ENCODE assay signal across 18 cellular contexts in genomic region chr2:207157162-207157481, GRCh38. TPM values are rescaled to one million over a fixed set of nuclear protein-coding genes. Genes with fewer than 3 reads are reported as not detected.
DNase-seq lines count a peak whose midpoint lies in the region; ATAC-seq, FAIRE-seq and TF ChIP-seq lines count a peak whose summit lies in the region.
"Had no signal": no experiment of that assay in that cellular context is flagged by ENCODE, and none has a peak within 500 bp of the region (broad histone marks: within the 10 kb centered on the region; RNA-seq: fewer than 3 reads in every experiment).

No MANE protein-coding gene starts in this region.

- no peaks in the 10 kb centered on the region for H3K9me3 Mint-ChIP-seq in CD4-positive, CD25-positive, alpha-beta regulatory T cell
- no peaks in the 10 kb centered on the region for H3K9me3 Mint-ChIP-seq in activated T-helper 1 cell treated with anti-CD3 and anti-CD28 coated beads, Interleukin-12 subunit alpha, Interleukin-12 subunit beta, Interleukin-2, Interleukin-4 antibody, amounts not matched to agents 30 ng/mL and 10 ng/mL and 1 ng/mL, durations not matched to agents 14 hours and 24 hours and 36 hours
- H3K9me3 Mint-ChIP-seq: activated naive CD4-positive, alpha-beta T cell treated with anti-CD3 and anti-CD28 coated beads for 36 hours had no signal

- H3K4me3 ChIP-seq in A549 (no peak overlapping the region), left lung (no peak overlapping the region), psoas muscle (no peak overlapping the region)
- peak overlapping the region; percentile 42 for H3K4me3 ChIP-seq in CD4-positive, CD25-positive, alpha-beta regulatory T cell (ENCODE audit: low read depth, low read length)
- H3K4me3 ChIP-seq: BLaER1 had no signal

- CTCF ChIA-PET in A549 (lab: Yijun Ruan, JAX), result no interaction called here

- no peak for TF ChIP-seq EP300 in A549 (IDR thresholded peaks at IDR 0.05)

- no peak for TF ChIP-seq POLR2A in A549 (IDR thresholded peaks at IDR 0.05; ENCODE audit: low read length)

- H3K9me3 ChIP-seq in A549 (no peaks in the 10 kb centered on the region), left lung (no peaks in the 10 kb centered on the region), psoas muscle (no peaks in the 10 kb centered on the region)
- no peaks in the 10 kb centered on the region for H3K9me3 ChIP-seq in CD4-positive, CD25-positive, alpha-beta regulatory T cell (ENCODE audit: control insufficient read depth in 2 of 2, low read length in 2 of 2)
- H3K9me3 ChIP-seq: BLaER1 had no signal

- POLR2A ChIA-PET in A549 (lab: Yijun Ruan, JAX), result interaction anchor here (0.6 kb wide), 1 partner anchor 9 kb away, joined by 5 read pairs; the partner anchor contains the start of gene KLF7

- no peak for TF ChIP-seq RAD21 in A549 (conservative IDR thresholded peaks at IDR 0.05 in 1 of 2, IDR thresholded peaks at IDR 0.05 in 1 of 2)

- H3K4me1 ChIP-seq in A549, result peaks cover 99% of the 10 kb centered on the region
- H3K4me1 ChIP-seq in CD4-positive, CD25-positive, alpha-beta regulatory T cell (ENCODE audit: control insufficient read depth, insufficient read depth, low read length, poor library complexity, severe bottlenecking), result peaks cover 49% of the 10 kb centered on the region
- peaks cover 32 to 99% of the 10 kb centered on the region in 2 donors for H3K4me1 ChIP-seq in left lung
- peaks cover 35% of the 10 kb centered on the region for H3K4me1 ChIP-seq in psoas muscle

- H3K27me3 ChIP-seq in CD4-positive, CD25-positive, alpha-beta regulatory T cell (ENCODE audit: control insufficient read depth, insufficient read depth, low read length), result no peaks in the 10 kb centered on the region
- H3K27me3 ChIP-seq in left lung, result no peaks in the 10 kb centered on the region
- no peaks in the 10 kb centered on the region for H3K27me3 ChIP-seq in psoas muscle (ENCODE audit: insufficient read depth in 3 of 3, low read length in 2 of 3)
- H3K27me3 ChIP-seq: foreskin keratinocyte had no signal

- no peak for FAIRE-seq in A549 (lab: Jason Lieb, UNC)

- intact Hi-C loops in activated T-helper 1 cell treated with anti-CD3 and anti-CD28 coated beads, Interleukin-12 subunit alpha, Interleukin-12 subunit beta, Interleukin-2, Interleukin-4 antibody, amounts not matched to agents 30 ng/mL and 10 ng/mL and 1 ng/mL, durations not matched to agents 14 hours and 24 hours and 36 hours (cut with micrococcal nuclease), result loop anchor here (1.0 to 2.0 kb wide), 2 partner anchors 34 to 174 kb away; no protein-coding TSS in a partner anchor
- intact Hi-C loops in left lung (cut with DNase I) (no loop called here), psoas muscle (cut with DNase I) (loop anchor here in 1 of 2 donors (10.0 kb wide), 1 partner anchor 62 kb away; no protein-coding TSS in a partner anchor)

- H3K4me1 Mint-ChIP-seq in CD4-positive, CD25-positive, alpha-beta regulatory T cell, result peaks cover 8 to 91% (median 63%) of the 10 kb centered on the region in 4 donors
- peaks cover 75% of the 10 kb centered on the region for H3K4me1 Mint-ChIP-seq in activated T-helper 1 cell treated with anti-CD3 and anti-CD28 coated beads, Interleukin-12 subunit alpha, Interleukin-12 subunit beta, Interleukin-2, Interleukin-4 antibody, amounts not matched to agents 30 ng/mL and 10 ng/mL and 1 ng/mL, durations not matched to agents 14 hours and 24 hours and 36 hours (ENCODE audit: low read depth)

- TF ChIP-seq CTCF in A549 (IDR thresholded peaks at IDR 0.05) (no peak), left lung (IDR thresholded peaks at IDR 0.05) (no peak), psoas muscle (IDR thresholded peaks at IDR 0.05) (no peak)

- H3K27ac Mint-ChIP-seq in CD4-positive, CD25-positive, alpha-beta regulatory T cell, result peak overlapping the region in 2 of 3 donors; percentile 60 to 80
- peak overlapping the region; percentile 2 for H3K27ac Mint-ChIP-seq in activated T-helper 1 cell treated with anti-CD3 and anti-CD28 coated beads, Interleukin-12 subunit alpha, Interleukin-12 subunit beta, Interleukin-2, Interleukin-4 antibody, amounts not matched to agents 30 ng/mL and 10 ng/mL and 1 ng/mL, durations not matched to agents 14 hours and 24 hours and 36 hours

- ATAC-seq in A549 (no peak), left lung (no peak), GM19397 (IDR thresholded peaks at IDR 0.05; ENCODE audit: unreplicated experiment) (no peak), psoas muscle (no peak)
- no peak for ATAC-seq in CD4-positive, CD25-positive, alpha-beta regulatory T cell (ENCODE audit: low read depth in 2 of 2)
- ATAC-seq: foreskin keratinocyte, Panc1 had no signal

- WGBS in A549 (ENCODE audit: missing lambda C conversion rate), result 81% methylated on average over 1 of the region's 1 CpG
- 69 to 83% (median 77%) methylated on average over 1 of the region's 1 CpG for WGBS in psoas muscle, 3 donors

- H3K4me2 ChIP-seq in A549, result peak overlapping the region; percentile 45
- H3K4me2 ChIP-seq: BLaER1 had no signal

- peaks cover 8% of the 10 kb centered on the region for H3K36me3 Mint-ChIP-seq in CD4-positive, CD25-positive, alpha-beta regulatory T cell
- peaks cover 23% of the 10 kb centered on the region for H3K36me3 Mint-ChIP-seq in activated T-helper 1 cell treated with anti-CD3 and anti-CD28 coated beads, Interleukin-12 subunit alpha, Interleukin-12 subunit beta, Interleukin-2, Interleukin-4 antibody, amounts not matched to agents 30 ng/mL and 10 ng/mL and 1 ng/mL, durations not matched to agents 14 hours and 24 hours and 36 hours (ENCODE audit: low read depth)

- H3K27ac ChIP-seq in A549 (peak overlapping the region in 1 of 2 experiments; percentile 25; a peak in 1 of 6 replicates), left lung (peak overlapping the region; percentile 47 to 94), psoas muscle (no peak overlapping the region)
- no peak overlapping the region for H3K27ac ChIP-seq in CD4-positive, CD25-positive, alpha-beta regulatory T cell (ENCODE audit: insufficient read depth, low read length, poor library complexity, severe bottlenecking)
- H3K27ac ChIP-seq: BLaER1, foreskin keratinocyte, VCaP had no signal

- H3K4me3 Mint-ChIP-seq in CD4-positive, CD25-positive, alpha-beta regulatory T cell, result peak overlapping the region in 3 of 4 donors; percentile 5 to 40 (median 14)
- peak overlapping the region; percentile 0 for H3K4me3 Mint-ChIP-seq in activated T-helper 1 cell treated with anti-CD3 and anti-CD28 coated beads, Interleukin-12 subunit alpha, Interleukin-12 subunit beta, Interleukin-2, Interleukin-4 antibody, amounts not matched to agents 30 ng/mL and 10 ng/mL and 1 ng/mL, durations not matched to agents 14 hours and 24 hours and 36 hours
- H3K4me3 Mint-ChIP-seq: activated naive CD4-positive, alpha-beta T cell treated with anti-CD3 and anti-CD28 coated beads for 36 hours had no signal

- no peaks in the 10 kb centered on the region for H3K36me3 ChIP-seq in CD4-positive, CD25-positive, alpha-beta regulatory T cell (ENCODE audit: control insufficient read depth, insufficient read depth, low read length)
- H3K36me3 ChIP-seq in left lung (no peaks in the 10 kb centered on the region), psoas muscle (ENCODE audit: insufficient read depth in 1 of 2, low read depth in 1 of 2) (no peaks in the 10 kb centered on the region)
- H3K36me3 ChIP-seq: BLaER1 had no signal

- no peaks in the 10 kb centered on the region for H3K27me3 Mint-ChIP-seq in CD4-positive, CD25-positive, alpha-beta regulatory T cell
- peaks cover 3% of the 10 kb centered on the region for H3K27me3 Mint-ChIP-seq in activated T-helper 1 cell treated with anti-CD3 and anti-CD28 coated beads, Interleukin-12 subunit alpha, Interleukin-12 subunit beta, Interleukin-2, Interleukin-4 antibody, amounts not matched to agents 30 ng/mL and 10 ng/mL and 1 ng/mL, durations not matched to agents 14 hours and 24 hours and 36 hours (ENCODE audit: insufficient read depth)

- DNase-seq in A549 (ENCODE audit: low read depth in 1 of 2, low spot score in 1 of 2), result no peak
- no peak for DNase-seq in CD4-positive, CD25-positive, alpha-beta regulatory T cell
- no peak for DNase-seq in activated T-helper 1 cell treated with anti-CD3 and anti-CD28 coated beads, Interleukin-12 subunit alpha, Interleukin-12 subunit beta, Interleukin-2, Interleukin-4 antibody, amounts not matched to agents 30 ng/mL and 10 ng/mL and 1 ng/mL, durations not matched to agents 14 hours and 24 hours and 36 hours (ENCODE audit: low spot score)
- no peak for DNase-seq in left lung
- DNase-seq in psoas muscle, result no peak
- no peak for DNase-seq in NCI-H446 (lab: John Stamatoyannopoulos, UW)
- DNase-seq in NCI-H69 (lab: John Stamatoyannopoulos, UW), result no peak
- DNase-seq: DMS79 treated with DMSO at 0.1 percent for 48 hours; effector memory CD4-positive, alpha-beta T cell; MM.1S; NCI-H2029 treated with DMSO at 0.1 percent for 48 hours; NCI-H526 treated with DMSO at 0.1 percent for 48 hours had no signal

TF ChIP-seq in A549, 52 proteins besides CTCF, POLR2A, EP300 and RAD21 (continues in another document):
- TF ChIP-seq SREBF2 (IDR thresholded peaks at IDR 0.05) (no peak), FOXS1 (CRISPR knock-in tag; IDR thresholded peaks at IDR 0.05) (no peak), NPAS2 (CRISPR knock-in tag; IDR thresholded peaks at IDR 0.05; ENCODE audit: borderline replicate concordance) (no peak), E2F6 (IDR thresholded peaks at IDR 0.05; ENCODE audit: borderline replicate concordance, low read depth) (no peak), HEYL (CRISPR knock-in tag; IDR thresholded peaks at IDR 0.05) (no peak), ZNF302 (CRISPR knock-in tag; IDR thresholded peaks at IDR 0.05) (no peak), CHD2 (IDR thresholded peaks at IDR 0.05; ENCODE audit: low read length, partially characterized antibody) (no peak)

RNA-seq across cellular contexts. Expression of gene KLF7, which starts 8.6 kb away (rescaled TPM):
- polyA plus RNA-seq in A549 (2011; rRNA removed) (29.8 and 31.5 TPM in 2 replicates), A549 (2017; fragmentation: RNase III; extraction: RNeasy Plus Mini Kit Qiagen cat#74134 plus additional on column Dnase treatment) (17.2 to 18.0 TPM (median 17.8 TPM) in 3 replicates), psoas muscle (1 to 10 TPM; 1.1 to 2.7 (median 2.4) TPM)
- polyA plus RNA-seq in A549 (2012; cell fraction: cytosol; rRNA removed), result 15.5 and 19.1 TPM in 2 replicates
- 29.5 and 35.8 TPM in 2 replicates for polyA plus RNA-seq in A549 (2012; cell fraction: nucleus; rRNA removed)
- 101 and 114 TPM in 2 replicates for polyA minus RNA-seq in A549 (2011; rRNA and poly(A)+ RNA removed)
- total RNA-seq in CD4-positive, CD25-positive, alpha-beta regulatory T cell, result 64.3 TPM
- 10 to 100 TPM in 1 of 4 donors, 1 to 10 TPM in 3; 5.9 to 10.7 (median 8.8) TPM for polyA plus RNA-seq in CD4-positive, CD25-positive, alpha-beta regulatory T cell
- total RNA-seq in activated T-helper 1 cell treated with anti-CD3 and anti-CD28 coated beads, Interleukin-12 subunit alpha, Interleukin-12 subunit beta, Interleukin-2, Interleukin-4 antibody, amounts not matched to agents 30 ng/mL and 10 ng/mL and 1 ng/mL, durations not matched to agents 14 hours and 24 hours and 36 hours, result 13.4 and 16.5 TPM in 2 replicates
- total RNA-seq in left lung (10 to 100 TPM; 31.0 to 41.8 TPM), psoas muscle (10 to 100 TPM in 2 of 4 donors, 1 to 10 TPM in 2; 5.4 to 13.5 (median 11.1) TPM)

Comparison
In these comparisons a context has a peak if more than half of its experiments do, and no peak if none do; other contexts are left out.
1. H3K27ac ChIP-seq: peak in left lung (2 of 2); none in CD4-positive, CD25-positive, alpha-beta regulatory T cell (single experiment) and psoas muscle (single experiment).